ENCODE assay signal across 1 cellular context in genomic region chr6:38696345-38696744, GRCh38.
TF ChIP-seq lines count a peak whose summit lies in the region.

No MANE protein-coding gene starts in this region.

TF ChIP-seq in WTC11, 78 proteins besides CTCF, POLR2A, EP300 and RAD21:
- TF ChIP-seq JAZF1 (CRISPR knock-in tag; IDR thresholded peaks at IDR 0.05), result no peak
- TF ChIP-seq ZNF396 (CRISPR knock-in tag; IDR thresholded peaks at IDR 0.05; ENCODE audit: borderline replicate concordance), result no peak
- TF ChIP-seq AFF4 (CRISPR knock-in tag; IDR thresholded peaks at IDR 0.05; ENCODE audit: borderline replicate concordance), result no peak
- no peak for TF ChIP-seq MXD4 (CRISPR knock-in tag; IDR thresholded peaks at IDR 0.05; ENCODE audit: borderline replicate concordance)
- no peak for TF ChIP-seq ZNF671 (CRISPR knock-in tag; IDR thresholded peaks at IDR 0.05)
- TF ChIP-seq, protein P1, sequence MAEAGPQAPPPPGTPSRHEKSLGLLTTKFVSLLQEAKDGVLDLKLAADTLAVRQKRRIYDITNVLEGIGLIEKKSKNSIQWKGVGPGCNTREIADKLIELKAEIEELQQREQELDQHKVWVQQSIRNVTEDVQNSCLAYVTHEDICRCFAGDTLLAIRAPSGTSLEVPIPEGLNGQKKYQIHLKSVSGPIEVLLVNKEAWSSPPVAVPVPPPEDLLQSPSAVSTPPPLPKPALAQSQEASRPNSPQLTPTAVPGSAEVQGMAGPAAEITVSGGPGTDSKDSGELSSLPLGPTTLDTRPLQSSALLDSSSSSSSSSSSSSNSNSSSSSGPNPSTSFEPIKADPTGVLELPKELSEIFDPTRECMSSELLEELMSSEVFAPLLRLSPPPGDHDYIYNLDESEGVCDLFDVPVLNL (CRISPR knock-in tag; IDR thresholded peaks at IDR 0.05; ENCODE audit: borderline replicate concordance, low read depth), result no peak
- no peak for TF ChIP-seq GRHL2 (CRISPR knock-in tag; IDR thresholded peaks at IDR 0.05; ENCODE audit: insufficient replicate concordance, severe bottlenecking)
- TF ChIP-seq, protein P2, sequence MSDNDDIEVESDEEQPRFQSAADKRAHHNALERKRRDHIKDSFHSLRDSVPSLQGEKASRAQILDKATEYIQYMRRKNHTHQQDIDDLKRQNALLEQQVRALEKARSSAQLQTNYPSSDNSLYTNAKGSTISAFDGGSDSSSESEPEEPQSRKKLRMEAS (CRISPR knock-in tag; IDR thresholded peaks at IDR 0.05), result no peak
- TF ChIP-seq, protein P3, sequence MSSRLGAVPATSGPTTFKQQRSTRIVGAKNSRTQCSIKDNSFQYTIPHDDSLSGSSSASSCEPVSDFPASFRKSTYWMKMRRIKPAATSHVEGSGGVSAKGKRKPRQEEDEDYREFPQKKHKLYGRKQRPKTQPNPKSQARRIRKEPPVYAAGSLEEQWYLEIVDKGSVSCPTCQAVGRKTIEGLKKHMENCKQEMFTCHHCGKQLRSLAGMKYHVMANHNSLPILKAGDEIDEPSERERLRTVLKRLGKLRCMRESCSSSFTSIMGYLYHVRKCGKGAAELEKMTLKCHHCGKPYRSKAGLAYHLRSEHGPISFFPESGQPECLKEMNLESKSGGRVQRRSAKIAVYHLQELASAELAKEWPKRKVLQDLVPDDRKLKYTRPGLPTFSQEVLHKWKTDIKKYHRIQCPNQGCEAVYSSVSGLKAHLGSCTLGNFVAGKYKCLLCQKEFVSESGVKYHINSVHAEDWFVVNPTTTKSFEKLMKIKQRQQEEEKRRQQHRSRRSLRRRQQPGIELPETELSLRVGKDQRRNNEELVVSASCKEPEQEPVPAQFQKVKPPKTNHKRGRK (CRISPR knock-in tag; IDR thresholded peaks at IDR 0.05; ENCODE audit: borderline replicate concordance), result no peak
- no peak for TF ChIP-seq ZSCAN18 (CRISPR knock-in tag; IDR thresholded peaks at IDR 0.05)
- no peak for TF ChIP-seq PRDM15 (CRISPR knock-in tag; IDR thresholded peaks at IDR 0.05)
- no peak for TF ChIP-seq ZNF423 (CRISPR knock-in tag; IDR thresholded peaks at IDR 0.05)
- TF ChIP-seq, protein P4, sequence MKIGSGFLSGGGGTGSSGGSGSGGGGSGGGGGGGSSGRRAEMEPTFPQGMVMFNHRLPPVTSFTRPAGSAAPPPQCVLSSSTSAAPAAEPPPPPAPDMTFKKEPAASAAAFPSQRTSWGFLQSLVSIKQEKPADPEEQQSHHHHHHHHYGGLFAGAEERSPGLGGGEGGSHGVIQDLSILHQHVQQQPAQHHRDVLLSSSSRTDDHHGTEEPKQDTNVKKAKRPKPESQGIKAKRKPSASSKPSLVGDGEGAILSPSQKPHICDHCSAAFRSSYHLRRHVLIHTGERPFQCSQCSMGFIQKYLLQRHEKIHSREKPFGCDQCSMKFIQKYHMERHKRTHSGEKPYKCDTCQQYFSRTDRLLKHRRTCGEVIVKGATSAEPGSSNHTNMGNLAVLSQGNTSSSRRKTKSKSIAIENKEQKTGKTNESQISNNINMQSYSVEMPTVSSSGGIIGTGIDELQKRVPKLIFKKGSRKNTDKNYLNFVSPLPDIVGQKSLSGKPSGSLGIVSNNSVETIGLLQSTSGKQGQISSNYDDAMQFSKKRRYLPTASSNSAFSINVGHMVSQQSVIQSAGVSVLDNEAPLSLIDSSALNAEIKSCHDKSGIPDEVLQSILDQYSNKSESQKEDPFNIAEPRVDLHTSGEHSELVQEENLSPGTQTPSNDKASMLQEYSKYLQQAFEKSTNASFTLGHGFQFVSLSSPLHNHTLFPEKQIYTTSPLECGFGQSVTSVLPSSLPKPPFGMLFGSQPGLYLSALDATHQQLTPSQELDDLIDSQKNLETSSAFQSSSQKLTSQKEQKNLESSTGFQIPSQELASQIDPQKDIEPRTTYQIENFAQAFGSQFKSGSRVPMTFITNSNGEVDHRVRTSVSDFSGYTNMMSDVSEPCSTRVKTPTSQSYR (CRISPR knock-in tag; IDR thresholded peaks at IDR 0.05), result no peak
- no peak for TF ChIP-seq RORB (CRISPR knock-in tag; IDR thresholded peaks at IDR 0.05)
- TF ChIP-seq, protein P5, sequence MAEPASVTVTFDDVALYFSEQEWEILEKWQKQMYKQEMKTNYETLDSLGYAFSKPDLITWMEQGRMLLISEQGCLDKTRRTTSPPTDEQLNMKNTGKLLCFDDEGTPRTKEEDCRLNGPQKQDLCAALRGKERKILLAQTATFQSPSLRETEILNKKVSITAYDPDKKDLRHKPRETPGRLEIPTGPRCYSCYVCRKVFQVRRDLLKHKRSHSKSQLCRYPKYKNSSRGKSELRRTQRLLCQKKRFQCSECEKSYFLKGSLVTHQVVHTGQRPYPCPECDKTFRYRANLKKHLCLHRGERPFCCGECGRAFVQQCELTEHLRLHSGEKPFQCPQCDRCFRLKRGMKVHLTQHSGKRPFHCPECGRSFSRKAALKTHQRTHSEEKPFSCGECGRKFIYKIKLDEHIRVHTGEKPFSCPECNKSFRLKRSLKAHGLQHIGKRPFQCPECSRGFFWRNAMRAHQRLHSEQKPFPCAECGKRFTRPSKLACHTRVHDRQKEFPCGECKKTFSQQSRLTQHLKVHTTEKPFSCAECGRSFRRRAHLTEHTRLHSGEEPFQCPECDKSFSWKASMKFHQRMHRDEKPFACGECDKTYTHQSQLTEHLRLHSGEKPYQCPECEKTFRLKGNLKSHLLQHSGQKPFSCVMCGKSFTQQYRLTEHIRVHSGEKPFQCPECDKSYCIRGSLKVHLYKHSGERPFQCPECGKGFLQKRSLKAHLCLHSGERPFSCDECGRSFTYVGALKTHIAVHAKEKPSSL (CRISPR knock-in tag; conservative IDR thresholded peaks at IDR 0.05), result no peak
- no peak for TF ChIP-seq ATF2 (CRISPR knock-in tag; IDR thresholded peaks at IDR 0.05; ENCODE audit: borderline replicate concordance, low read depth)
- no peak for TF ChIP-seq ATF3 (CRISPR knock-in tag; conservative IDR thresholded peaks at IDR 0.05)
- no peak for TF ChIP-seq SOX15 (CRISPR knock-in tag; IDR thresholded peaks at IDR 0.05)
